ENCODE assay signal across 2 cellular contexts in the genomic region with DNA sequence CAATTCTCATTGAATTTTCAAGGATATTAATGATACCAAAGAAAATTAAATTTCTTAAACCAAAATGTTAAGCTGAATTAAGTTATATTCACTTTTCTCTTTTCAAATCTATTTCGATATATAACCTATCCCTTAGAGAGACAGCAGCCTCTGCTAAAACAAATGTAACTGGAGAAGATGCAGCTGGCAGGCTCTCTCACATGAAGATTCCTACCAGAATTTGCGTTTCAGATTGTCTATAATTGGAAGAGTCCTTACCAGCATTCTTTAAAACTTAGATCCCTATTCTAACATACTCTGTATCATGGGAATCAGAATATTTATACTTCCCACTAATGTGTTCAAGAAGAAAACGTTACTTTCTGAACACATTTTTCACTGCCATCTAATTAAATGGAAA.
TF ChIP-seq lines count a peak whose summit lies in the region.

No MANE protein-coding gene starts in this region.

TF ChIP-seq in SK-N-SH, 30 proteins besides CTCF, POLR2A, EP300 and RAD21 (continued from another document):
- TF ChIP-seq RCOR1 (IDR thresholded peaks at IDR 0.05; ENCODE audit: low read length) (no peak), RXRA (IDR thresholded peaks at IDR 0.05; ENCODE audit: borderline replicate concordance, low read depth) (no peak), YY1 (IDR thresholded peaks at IDR 0.05; ENCODE audit: low read depth) (no peak)
- TF ChIP-seq, protein P1, sequence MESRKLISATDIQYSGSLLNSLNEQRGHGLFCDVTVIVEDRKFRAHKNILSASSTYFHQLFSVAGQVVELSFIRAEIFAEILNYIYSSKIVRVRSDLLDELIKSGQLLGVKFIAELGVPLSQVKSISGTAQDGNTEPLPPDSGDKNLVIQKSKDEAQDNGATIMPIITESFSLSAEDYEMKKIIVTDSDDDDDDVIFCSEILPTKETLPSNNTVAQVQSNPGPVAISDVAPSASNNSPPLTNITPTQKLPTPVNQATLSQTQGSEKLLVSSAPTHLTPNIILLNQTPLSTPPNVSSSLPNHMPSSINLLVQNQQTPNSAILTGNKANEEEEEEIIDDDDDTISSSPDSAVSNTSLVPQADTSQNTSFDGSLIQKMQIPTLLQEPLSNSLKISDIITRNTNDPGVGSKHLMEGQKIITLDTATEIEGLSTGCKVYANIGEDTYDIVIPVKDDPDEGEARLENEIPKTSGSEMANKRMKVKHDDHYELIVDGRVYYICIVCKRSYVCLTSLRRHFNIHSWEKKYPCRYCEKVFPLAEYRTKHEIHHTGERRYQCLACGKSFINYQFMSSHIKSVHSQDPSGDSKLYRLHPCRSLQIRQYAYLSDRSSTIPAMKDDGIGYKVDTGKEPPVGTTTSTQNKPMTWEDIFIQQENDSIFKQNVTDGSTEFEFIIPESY (IDR thresholded peaks at IDR 0.05; ENCODE audit: borderline replicate concordance, low read depth): no peak

TF ChIP-seq in SK-N-SH treated with all-trans-retinoic acid at 6 μM for 48 hours, 23 proteins besides CTCF, POLR2A, EP300 and RAD21 (continued from another document):
- TF ChIP-seq, protein P2, sequence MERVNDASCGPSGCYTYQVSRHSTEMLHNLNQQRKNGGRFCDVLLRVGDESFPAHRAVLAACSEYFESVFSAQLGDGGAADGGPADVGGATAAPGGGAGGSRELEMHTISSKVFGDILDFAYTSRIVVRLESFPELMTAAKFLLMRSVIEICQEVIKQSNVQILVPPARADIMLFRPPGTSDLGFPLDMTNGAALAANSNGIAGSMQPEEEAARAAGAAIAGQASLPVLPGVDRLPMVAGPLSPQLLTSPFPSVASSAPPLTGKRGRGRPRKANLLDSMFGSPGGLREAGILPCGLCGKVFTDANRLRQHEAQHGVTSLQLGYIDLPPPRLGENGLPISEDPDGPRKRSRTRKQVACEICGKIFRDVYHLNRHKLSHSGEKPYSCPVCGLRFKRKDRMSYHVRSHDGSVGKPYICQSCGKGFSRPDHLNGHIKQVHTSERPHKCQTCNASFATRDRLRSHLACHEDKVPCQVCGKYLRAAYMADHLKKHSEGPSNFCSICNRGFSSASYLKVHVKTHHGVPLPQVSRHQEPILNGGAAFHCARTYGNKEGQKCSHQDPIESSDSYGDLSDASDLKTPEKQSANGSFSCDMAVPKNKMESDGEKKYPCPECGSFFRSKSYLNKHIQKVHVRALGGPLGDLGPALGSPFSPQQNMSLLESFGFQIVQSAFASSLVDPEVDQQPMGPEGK (CRISPR knock-in tag; IDR thresholded peaks at IDR 0.05; ENCODE audit: borderline replicate concordance): no peak
- TF ChIP-seq ZNF70 (CRISPR knock-in tag; IDR thresholded peaks at IDR 0.05) (no peak), CSDC2 (CRISPR knock-in tag; IDR thresholded peaks at IDR 0.05) (no peak)
